Comparison of ENCODE assay signal across 8 cellular contexts in genomic region chr5:32312194-32312681, GRCh38.
DNase-seq lines count a peak whose midpoint lies in the region; ATAC-seq and TF ChIP-seq lines count a peak whose summit lies in the region.

No MANE protein-coding gene starts in this region.

- no peak for TF ChIP-seq POLR2A in erythroblast (IDR thresholded peaks at IDR 0.05; ENCODE audit: low read length)

- H3K27me3 ChIP-seq in mucosa of rectum (ENCODE audit: control insufficient read depth in 2 of 2, insufficient read depth in 2 of 2, low read length in 2 of 2): no peaks in the 10 kb centered on the region

- H3K4me3 Mint-ChIP-seq in stimulated activated memory B cell treated with anti-CD40 and anti-IgM and Interleukin-4, amounts not matched to agents 10 μg/mL and 1 μg/mL and 100 μg/mL, for 72 hours: peak overlapping the region; percentile 82

- no peaks in the 10 kb centered on the region for H3K9me3 Mint-ChIP-seq in stimulated activated memory B cell treated with anti-CD40 and anti-IgM and Interleukin-4, amounts not matched to agents 10 μg/mL and 1 μg/mL and 100 μg/mL, for 72 hours

- peaks cover 9 to 12% of the 10 kb centered on the region in 2 donors for H3K4me1 ChIP-seq in mucosa of rectum (ENCODE audit: control insufficient read depth in 2 of 2, insufficient read depth in 2 of 2, low read length in 2 of 2)

- H3K36me3 Mint-ChIP-seq in stimulated activated memory B cell treated with anti-CD40 and anti-IgM and Interleukin-4, amounts not matched to agents 10 μg/mL and 1 μg/mL and 100 μg/mL, for 72 hours: peaks cover 16% of the 10 kb centered on the region

- H3K4me3 ChIP-seq in mucosa of rectum (ENCODE audit: low read length in 2 of 2): peak overlapping the region; percentile 82 to 84

- ATAC-seq in HG02981 (IDR thresholded peaks at IDR 0.05; ENCODE audit: unreplicated experiment): peak; percentile 16
- peak; percentile 55 for ATAC-seq in stimulated activated memory B cell treated with anti-CD40 and anti-IgM and Interleukin-4, amounts not matched to agents 10 μg/mL and 1 μg/mL and 100 μg/mL, for 72 hours

- H3K9ac ChIP-seq in mucosa of rectum (ENCODE audit: low read depth in 1 of 2, low read length in 2 of 2): peak overlapping the region; percentile 85 to 96

- peak overlapping the region; percentile 97 for H3K27ac ChIP-seq in mucosa of rectum (ENCODE audit: low read depth in 2 of 2, low read length in 2 of 2)

- no peaks in the 10 kb centered on the region for H3K27me3 Mint-ChIP-seq in stimulated activated memory B cell treated with anti-CD40 and anti-IgM and Interleukin-4, amounts not matched to agents 10 μg/mL and 1 μg/mL and 100 μg/mL, for 72 hours

- H3K36me3 ChIP-seq in mucosa of rectum (ENCODE audit: control insufficient read depth in 2 of 2, insufficient read depth in 2 of 2, low read length in 2 of 2): no peaks in the 10 kb centered on the region

- no peaks in the 10 kb centered on the region for H3K9me3 ChIP-seq in mucosa of rectum (ENCODE audit: control insufficient read depth in 2 of 2, low read length in 2 of 2)

- H3K27ac Mint-ChIP-seq in stimulated activated memory B cell treated with anti-CD40 and anti-IgM and Interleukin-4, amounts not matched to agents 10 μg/mL and 1 μg/mL and 100 μg/mL, for 72 hours: peak overlapping the region; percentile 74

- H3K4me1 Mint-ChIP-seq in stimulated activated memory B cell treated with anti-CD40 and anti-IgM and Interleukin-4, amounts not matched to agents 10 μg/mL and 1 μg/mL and 100 μg/mL, for 72 hours: peaks cover 50% of the 10 kb centered on the region

- DNase-seq in activated effector memory CD4-positive, alpha-beta T cell treated with anti-CD3 and anti-CD28 coated beads, Interleukin-2, amount 50 U/mL, for 16 hours: peak; percentile 79
- DNase-seq in activated effector memory CD4-positive, alpha-beta T cell treated with Interleukin-2 at 50 U/mL for 16 hours: no peak
- DNase-seq in NCI-H345 treated with DMSO at 0.1 percent for 48 hours (lab: John Stamatoyannopoulos, UW; ENCODE audit: unreplicated experiment) (peak; percentile 15), erythroblast (lab: John Stamatoyannopoulos, UW) (peak; percentile 76 to 81)
- DNase-seq in activated CD8-positive, alpha-beta memory T cell treated with anti-CD3 and anti-CD28 coated beads, Interleukin-2, amount 50 U/mL, for 4 hours: peak; percentile 47
